Comparison of ENCODE assay signal across 1 cellular context in the genomic region with DNA sequence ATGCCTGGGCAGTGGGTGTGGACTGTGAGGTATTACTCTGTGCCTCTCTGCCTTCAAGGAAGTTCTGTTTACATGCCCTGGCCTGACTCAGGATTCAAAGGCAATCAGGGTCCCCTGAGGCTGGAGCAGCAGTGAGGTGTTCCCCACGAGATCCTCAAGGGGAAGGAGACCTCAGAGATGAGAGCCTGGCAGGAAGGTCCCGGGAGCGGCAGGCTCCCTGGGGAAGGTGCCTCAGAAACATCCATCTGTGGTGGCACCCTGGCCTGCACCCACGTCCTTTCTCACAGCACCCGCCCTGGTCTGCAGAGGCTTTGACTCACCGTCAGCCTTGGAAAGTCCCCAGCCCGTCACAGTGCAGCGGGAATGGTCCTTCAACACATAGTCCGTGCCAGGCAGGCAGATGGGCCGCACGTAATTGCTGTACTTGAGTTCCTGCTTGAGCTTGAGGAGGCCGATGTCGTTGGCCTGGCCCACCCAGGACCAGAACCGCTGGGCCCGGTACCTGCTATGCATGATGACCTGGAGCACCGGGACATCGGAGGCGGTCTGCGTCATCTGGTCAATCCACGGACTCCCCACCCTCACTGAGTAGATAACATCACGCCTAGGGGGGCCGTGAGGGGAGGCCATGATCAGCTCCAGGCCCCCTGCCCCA.
TF ChIP-seq lines count a peak whose summit lies in the region.

No MANE protein-coding gene starts in this region.

TF ChIP-seq in SK-N-SH, 30 proteins besides CTCF, POLR2A, EP300 and RAD21:
- TF ChIP-seq, protein P1, sequence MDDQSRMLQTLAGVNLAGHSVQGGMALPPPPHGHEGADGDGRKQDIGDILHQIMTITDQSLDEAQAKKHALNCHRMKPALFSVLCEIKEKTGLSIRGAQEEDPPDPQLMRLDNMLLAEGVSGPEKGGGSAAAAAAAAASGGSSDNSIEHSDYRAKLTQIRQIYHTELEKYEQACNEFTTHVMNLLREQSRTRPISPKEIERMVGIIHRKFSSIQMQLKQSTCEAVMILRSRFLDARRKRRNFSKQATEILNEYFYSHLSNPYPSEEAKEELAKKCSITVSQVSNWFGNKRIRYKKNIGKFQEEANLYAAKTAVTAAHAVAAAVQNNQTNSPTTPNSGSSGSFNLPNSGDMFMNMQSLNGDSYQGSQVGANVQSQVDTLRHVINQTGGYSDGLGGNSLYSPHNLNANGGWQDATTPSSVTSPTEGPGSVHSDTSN (IDR thresholded peaks at IDR 0.05), result no peak
- TF ChIP-seq, protein P2, sequence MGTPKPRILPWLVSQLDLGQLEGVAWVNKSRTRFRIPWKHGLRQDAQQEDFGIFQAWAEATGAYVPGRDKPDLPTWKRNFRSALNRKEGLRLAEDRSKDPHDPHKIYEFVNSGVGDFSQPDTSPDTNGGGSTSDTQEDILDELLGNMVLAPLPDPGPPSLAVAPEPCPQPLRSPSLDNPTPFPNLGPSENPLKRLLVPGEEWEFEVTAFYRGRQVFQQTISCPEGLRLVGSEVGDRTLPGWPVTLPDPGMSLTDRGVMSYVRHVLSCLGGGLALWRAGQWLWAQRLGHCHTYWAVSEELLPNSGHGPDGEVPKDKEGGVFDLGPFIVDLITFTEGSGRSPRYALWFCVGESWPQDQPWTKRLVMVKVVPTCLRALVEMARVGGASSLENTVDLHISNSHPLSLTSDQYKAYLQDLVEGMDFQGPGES (IDR thresholded peaks at IDR 0.05; ENCODE audit: low read depth, low read length), result no peak
- TF ChIP-seq MXI1 (IDR thresholded peaks at IDR 0.05; ENCODE audit: low read depth, low read length) (no peak), POLR2AphosphoS5 (IDR thresholded peaks at IDR 0.05; ENCODE audit: low read depth, low read length) (no peak)
